Comparison of ENCODE assay signal across 2 cellular contexts in genomic region chr2:176080540-176081355, GRCh38.
A peak's percentile ranks its signal among the peaks of the same experiment; 100 is the strongest.
TF ChIP-seq lines count a peak whose summit lies in the region.

No MANE protein-coding gene starts in this region.

TF ChIP-seq in HCT116, 20 proteins besides CTCF, POLR2A, EP300 and RAD21:
- TF ChIP-seq MAX (IDR thresholded peaks at IDR 0.05) (0 out of 2 replicates have a peak, but pooled peaks have one; percentile 35), ATF3 (IDR thresholded peaks at IDR 0.05) (no peak)

TF ChIP-seq in neural cell, 6 proteins besides CTCF, POLR2A, EP300 and RAD21:
- TF ChIP-seq MXI1 (conservative IDR thresholded peaks at IDR 0.05; ENCODE audit: poor library complexity, severe bottlenecking), result peak; percentile 73
- peak; percentile 72 for TF ChIP-seq EZH2 (IDR thresholded peaks at IDR 0.05; ENCODE audit: borderline replicate concordance, insufficient read depth, low read length, poor library complexity, severe bottlenecking)
- TF ChIP-seq TAF1 (IDR thresholded peaks at IDR 0.05; ENCODE audit: low read depth), result no peak
